13 cellular contexts compared by ENCODE assay signal in genomic region chr1:19203440-19203839, GRCh38. TPM values are rescaled to one million over a fixed set of nuclear protein-coding genes. Genes with fewer than 3 reads are reported as not detected.
DNase-seq lines count a peak whose midpoint lies in the region; ATAC-seq and TF ChIP-seq lines count a peak whose summit lies in the region.
"Had no signal": no experiment of that assay in that cellular context is flagged by ENCODE, and none has a peak within 500 bp of the region (broad histone marks: within the 10 kb centered on the region; RNA-seq: fewer than 3 reads in every experiment).

No MANE protein-coding gene starts in this region.

- H3K4me3 ChIP-seq in right atrium auricular region (no peak overlapping the region), body of pancreas (no peak overlapping the region), hepatocyte (no peak overlapping the region), upper lobe of right lung (no peak overlapping the region)
- H3K4me3 ChIP-seq: BLaER1 had no signal

- H3K9me3 ChIP-seq in right atrium auricular region (no peaks in the 10 kb centered on the region), body of pancreas (no peaks in the 10 kb centered on the region), hepatocyte (ENCODE audit: low read depth) (no peaks in the 10 kb centered on the region), upper lobe of right lung (no peaks in the 10 kb centered on the region)
- H3K9me3 ChIP-seq: BLaER1 had no signal

- TF ChIP-seq CTCF in right atrium auricular region (IDR thresholded peaks at IDR 0.05), result no peak
- no peak for TF ChIP-seq CTCF in body of pancreas (IDR thresholded peaks at IDR 0.05)
- no peak for TF ChIP-seq CTCF in hepatocyte (IDR thresholded peaks at IDR 0.05; ENCODE audit: poor library complexity)
- TF ChIP-seq CTCF in upper lobe of right lung (IDR thresholded peaks at IDR 0.05), result no peak

- peaks cover 99% of the 10 kb centered on the region for H3K79me2 ChIP-seq in hepatocyte

- 31 to 58% methylated on average over 2 of the region's 2 CpGs for WGBS in body of pancreas, 2 donors
- 98% methylated on average over 2 of the region's 2 CpGs for WGBS in hepatocyte (ENCODE audit: low lambda C conversion rate, missing lambda C conversion rate)

- no peak overlapping the region for H2AFZ ChIP-seq in hepatocyte

- intact Hi-C loops in Right ventricle myocardium inferior (cut with DNase I), result no loop called here
- intact Hi-C loops in body of pancreas (cut with DNase I), result no loop called here
- intact Hi-C loops in upper lobe of right lung (cut with DNase I), result no loop called here

- H3K36me3 ChIP-seq in right atrium auricular region (peaks cover 16% of the 10 kb centered on the region), body of pancreas (replicated peaks in 1 of 2; ENCODE audit: insufficient read depth in 1 of 2, low read depth in 2 of 2) (peaks cover 0 to 5% of the 10 kb centered on the region in 2 donors), hepatocyte (replicated peaks; ENCODE audit: insufficient read depth, low read depth) (no peaks in the 10 kb centered on the region), upper lobe of right lung (peaks cover 33% of the 10 kb centered on the region)

- TF ChIP-seq POLR2A in body of pancreas (IDR thresholded peaks at IDR 0.05), result no peak

- peaks cover 59% of the 10 kb centered on the region for H4K20me1 ChIP-seq in hepatocyte (ENCODE audit: insufficient read depth, poor library complexity, severe bottlenecking)

- peak overlapping the region; percentile 63 for H3K4me2 ChIP-seq in hepatocyte
- H3K4me2 ChIP-seq: BLaER1 had no signal

- H3K27ac ChIP-seq in right atrium auricular region (no peak overlapping the region), body of pancreas (peak overlapping the region in 2 of 4 donors; percentile 18 to 37), hepatocyte (peak overlapping the region; percentile 79), upper lobe of right lung (no peak overlapping the region)
- H3K27ac ChIP-seq: BLaER1 had no signal

- H3K9me2 ChIP-seq in hepatocyte (replicated peaks; ENCODE audit: insufficient read depth), result no peaks in the 10 kb centered on the region

- H3K27me3 ChIP-seq in right atrium auricular region, result no peaks in the 10 kb centered on the region
- H3K27me3 ChIP-seq in body of pancreas, result no peaks in the 10 kb centered on the region
- no peaks in the 10 kb centered on the region for H3K27me3 ChIP-seq in hepatocyte
- H3K27me3 ChIP-seq in upper lobe of right lung, result no peaks in the 10 kb centered on the region
- H3K27me3 ChIP-seq: BLaER1 had no signal

- DNase-seq in Right ventricle myocardium inferior (ENCODE audit: missing footprints) (no peak), right atrium auricular region (ENCODE audit: low spot score) (no peak), body of pancreas (peak; percentile 41 to 81 (median 60)), hepatocyte (ENCODE audit: low spot score) (no peak), upper lobe of right lung (no peak), kidney glomerular epithelial cell (lab: John Stamatoyannopoulos, UW) (no peak), DMS79 (lab: John Stamatoyannopoulos, UW) (no peak)
- no peak for DNase-seq in stimulated activated naive CD4-positive, alpha-beta T cell (lab: John Stamatoyannopoulos, UW)
- DNase-seq: activated T-cell treated with anti-CD3 and anti-CD28 coated beads for 4 hours; effector memory CD4-positive, alpha-beta T cell; H9; NCI-H2107 had no signal

- peak; percentile 61 for ATAC-seq in Right ventricle myocardium inferior
- peak; percentile 82 for ATAC-seq in body of pancreas
- peak; percentile 78 for ATAC-seq in upper lobe of right lung

- H3K4me1 ChIP-seq in right atrium auricular region, result peaks cover 0 to 63% of the 10 kb centered on the region in 2 donors
- H3K4me1 ChIP-seq in body of pancreas, result peaks cover 51% of the 10 kb centered on the region
- H3K4me1 ChIP-seq in hepatocyte (ENCODE audit: insufficient read depth), result peaks cover 56% of the 10 kb centered on the region
- H3K4me1 ChIP-seq in upper lobe of right lung, result peaks cover 48% of the 10 kb centered on the region

RNA-seq across cellular contexts. Expression of gene UBR4, which starts 6.6 kb away (rescaled TPM):
- total RNA-seq in Right ventricle myocardium inferior (53.9 TPM), right atrium auricular region (10 to 100 TPM; 75.1 to 88.0 TPM), body of pancreas (10 to 100 TPM; 84.4 to 87.4 TPM), hepatocyte (138 and 175 TPM in 2 replicates), upper lobe of right lung (110 TPM)
- polyA plus RNA-seq in hepatocyte, result 140 and 166 TPM in 2 replicates

RNA-seq across cellular contexts. Expression of gene EMC1, which starts 47.9 kb away (rescaled TPM):
- total RNA-seq in Right ventricle myocardium inferior (30.5 TPM), right atrium auricular region (10 to 100 TPM; 30.7 to 36.7 TPM), body of pancreas (10 to 100 TPM; 15.3 to 23.7 TPM), hepatocyte (33.0 and 35.8 TPM in 2 replicates), upper lobe of right lung (38.7 TPM)
- 28.6 and 33.2 TPM in 2 replicates for polyA plus RNA-seq in hepatocyte

RNA-seq across cellular contexts. Expression of gene MRTO4, which starts 48.2 kb away (rescaled TPM):
- total RNA-seq in Right ventricle myocardium inferior (12.1 TPM), right atrium auricular region (10 to 100 TPM in 1 of 2 donors, 1 to 10 TPM in 1; 8.6 to 16.1 TPM), body of pancreas (10 to 100 TPM; 17.6 to 27.7 TPM), hepatocyte (19.7 and 20.8 TPM in 2 replicates), upper lobe of right lung (27.3 TPM)
- polyA plus RNA-seq in hepatocyte, result 24.9 and 28.7 TPM in 2 replicates

Comparison
In these comparisons a context has a peak if more than half of its experiments do, and no peak if none do; other contexts are left out.
1. DNase-seq: peak in body of pancreas (4 of 4); none in Right ventricle myocardium inferior (single experiment), right atrium auricular region (single experiment), hepatocyte (single experiment), upper lobe of right lung (single experiment), kidney glomerular epithelial cell (single experiment), stimulated activated naive CD4-positive, alpha-beta T cell (0 of 6) and DMS79 (single experiment).
2. Peak in every context shown above with its lines, with median percentiles within 50 percentile points of each other: ATAC-seq.